In the genomic region with DNA sequence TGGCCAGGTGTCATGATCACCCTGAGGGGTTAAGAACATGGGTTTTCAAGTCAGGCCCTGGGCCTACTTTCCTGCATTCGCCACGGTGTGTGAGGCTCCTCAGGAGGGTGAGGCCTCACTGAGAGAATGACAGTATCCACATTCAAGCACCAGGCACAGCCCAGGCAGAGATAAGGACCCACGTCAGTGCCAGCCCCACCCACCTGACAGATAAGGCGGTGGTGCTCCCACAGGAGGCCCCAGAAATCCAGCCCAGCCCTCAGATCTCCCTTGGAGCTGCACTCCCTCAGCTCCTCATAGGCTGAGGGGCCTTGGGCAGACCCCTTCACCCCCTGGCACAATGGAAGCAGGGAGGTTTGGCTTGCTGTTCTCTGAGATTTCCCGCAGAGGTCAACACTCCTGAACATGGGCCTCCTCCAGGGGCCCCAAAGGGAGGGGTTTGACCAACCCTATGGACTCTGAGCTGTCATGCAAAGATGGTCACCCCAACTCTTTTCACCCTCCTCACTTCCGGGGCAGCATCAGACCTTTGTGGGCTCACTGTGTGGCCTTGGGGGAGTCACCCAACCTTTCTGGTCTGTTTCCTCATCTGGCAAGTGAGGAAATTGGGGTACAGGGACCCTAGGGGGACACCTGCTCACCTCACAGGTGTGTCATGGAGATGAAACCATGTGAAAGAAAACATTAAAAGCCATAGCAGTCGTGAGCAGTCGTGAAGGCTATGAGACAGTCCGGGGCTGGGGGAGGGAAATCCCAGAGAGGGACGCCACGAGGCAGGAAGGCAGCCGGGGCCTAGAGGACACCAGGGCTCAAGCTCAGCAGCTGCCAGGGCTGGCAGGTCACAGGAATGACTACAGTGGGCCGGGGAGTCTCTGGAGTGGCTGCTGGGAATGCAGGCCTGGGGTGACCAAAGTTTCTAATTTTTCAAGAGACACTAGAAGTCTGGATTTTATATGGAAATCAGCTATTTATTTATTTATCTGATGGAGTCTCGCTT, we compare ENCODE assay signal across 13 cellular contexts. TPM values are rescaled to one million over a fixed set of nuclear protein-coding genes. Genes with fewer than 3 reads are reported as not detected.
A peak's percentile ranks its signal among the peaks of the same experiment; 100 is the strongest.
DNase-seq lines count a peak whose midpoint lies in the region; ATAC-seq and TF ChIP-seq lines count a peak whose summit lies in the region.
"Had no signal": no experiment of that assay in that cellular context is flagged by ENCODE, and none has a peak within 500 bp of the region (broad histone marks: within the 10 kb centered on the region; RNA-seq: fewer than 3 reads in every experiment).

No MANE protein-coding gene starts in this region.

- H3K9me3 ChIP-seq in CD8-positive, alpha-beta T cell (ENCODE audit: low read length), result no peaks in the 10 kb centered on the region
- no peaks in the 10 kb centered on the region for H3K9me3 ChIP-seq in Peyer's patch
- H3K9me3 ChIP-seq: esophagus muscularis mucosa had no signal

- no peak for ATAC-seq in CD8-positive, alpha-beta T cell
- ATAC-seq in HG02678 (IDR thresholded peaks at IDR 0.05; ENCODE audit: unreplicated experiment), result no peak
- ATAC-seq: activated CD4-positive, CD25-positive, alpha-beta regulatory T cell treated with anti-CD3 and anti-CD28 coated beads, Interleukin-2, amount 50 U/mL, for 24 hours had no signal

- peak overlapping the region; percentile 91 for H3K27ac Mint-ChIP-seq in CD8-positive, alpha-beta T cell

- no peak for TF ChIP-seq CTCF in CD8-positive, alpha-beta T cell (IDR thresholded peaks at IDR 0.05)
- TF ChIP-seq CTCF in Peyer's patch (IDR thresholded peaks at IDR 0.05) (no peak), fibroblast of pulmonary artery (IDR thresholded peaks at IDR 0.05; ENCODE audit: low read length, missing control alignments) (no peak)

- no peaks in the 10 kb centered on the region for H3K27me3 ChIP-seq in CD8-positive, alpha-beta T cell (ENCODE audit: insufficient read depth, low read length)
- no peaks in the 10 kb centered on the region for H3K27me3 ChIP-seq in Peyer's patch
- H3K27me3 ChIP-seq: esophagus muscularis mucosa had no signal

- H3K4me3 Mint-ChIP-seq in CD8-positive, alpha-beta T cell, result no peak overlapping the region

- H3K27ac ChIP-seq in CD8-positive, alpha-beta T cell (ENCODE audit: low read depth, low read length), result peak overlapping the region; percentile 24
- peak overlapping the region in 3 of 4 donors; percentile 74 to 96 (median 93) for H3K27ac ChIP-seq in Peyer's patch
- H3K27ac ChIP-seq: C4-2B, esophagus muscularis mucosa had no signal

- H3K4me1 ChIP-seq in CD8-positive, alpha-beta T cell (ENCODE audit: insufficient read depth, low read length), result peaks cover 53% of the 10 kb centered on the region
- peaks cover 0 to 35% (median 11%) of the 10 kb centered on the region in 4 donors for H3K4me1 ChIP-seq in Peyer's patch

- no peak overlapping the region for H3K4me3 ChIP-seq in CD8-positive, alpha-beta T cell (ENCODE audit: low read depth, low read length)
- H3K4me3 ChIP-seq in Peyer's patch (peak overlapping the region in 1 of 4 donors; percentile 11), fibroblast of pulmonary artery (replicated peaks; ENCODE audit: low read depth, low read length) (no peak overlapping the region)
- H3K4me3 ChIP-seq: esophagus muscularis mucosa had no signal

- POLR2A ChIA-PET in CD8-positive, alpha-beta T cell (lab: Charles Lee), result no interaction called here

- peak; percentile 95 to 99 for TF ChIP-seq POLR2A in Peyer's patch (IDR thresholded peaks at IDR 0.05)

- no peaks in the 10 kb centered on the region for H3K36me3 Mint-ChIP-seq in CD8-positive, alpha-beta T cell

- H3K27me3 Mint-ChIP-seq in CD8-positive, alpha-beta T cell (ENCODE audit: low read depth), result no peaks in the 10 kb centered on the region

- DNase-seq in CD8-positive, alpha-beta T cell, result no peak
- DNase-seq in Peyer's patch, result peak in 2 of 3 donors; percentile 91
- DNase-seq in fibroblast of pulmonary artery (ENCODE audit: low read depth), result peak; percentile 60
- peak; percentile 50 for DNase-seq in myocyte (ENCODE audit: low read depth)
- DNase-seq in NCI-H2227 treated with DMSO at 0.1 percent for 48 hours (lab: John Stamatoyannopoulos, UW), result no peak
- no peak for DNase-seq in NCI-H748 treated with DMSO at 0.1 percent for 48 hours (lab: John Stamatoyannopoulos, UW)
- no peak for DNase-seq in NCI-H82 treated with DMSO at 0.1 percent for 48 hours (lab: John Stamatoyannopoulos, UW; ENCODE audit: unreplicated experiment)
- DNase-seq: NCI-H1092; stimulated activated CD4-positive, alpha-beta T cell treated with anti-CD3 and anti-CD28 coated beads, Interleukin-12 subunit alpha, Interleukin-12 subunit beta, amount 100 ng/mL, for 4 hours had no signal

- no peaks in the 10 kb centered on the region for H3K9me3 Mint-ChIP-seq in CD8-positive, alpha-beta T cell

- no peaks in the 10 kb centered on the region for H3K36me3 ChIP-seq in CD8-positive, alpha-beta T cell (ENCODE audit: insufficient read depth, low read length)
- H3K36me3 ChIP-seq in Peyer's patch, result no peaks in the 10 kb centered on the region
- H3K36me3 ChIP-seq: esophagus muscularis mucosa had no signal

- intact Hi-C loops in CD8-positive, alpha-beta T cell (cut with DNase I, micrococcal nuclease), result no loop called here

- peaks cover 42% of the 10 kb centered on the region for H3K4me1 Mint-ChIP-seq in CD8-positive, alpha-beta T cell (ENCODE audit: low read depth)

- CTCF ChIA-PET in CD8-positive, alpha-beta T cell (lab: Charles Lee), result no interaction called here

RNA-seq across cellular contexts. Expression of a gene that starts 15.4 kb away (rescaled TPM):
- 1 to 10 TPM in 1 of 2 experiments, under 1 TPM in 1; 0.47 to 1.1 TPM for total RNA-seq in CD8-positive, alpha-beta T cell
- total RNA-seq in Peyer's patch (100 to 1,000 TPM in 3 of 4 donors, 1 to 10 TPM in 1; 1.7 to 152 (median 126) TPM), myocyte (not detected in 2 replicates)
- polyA plus RNA-seq in myocyte (2012), result 0.42 TPM

RNA-seq across cellular contexts. Expression of a gene that starts 24.0 kb away (rescaled TPM):
- 10 to 100 TPM; 32.8 to 35.2 TPM for total RNA-seq in CD8-positive, alpha-beta T cell
- total RNA-seq in Peyer's patch (10 to 100 TPM; 25.2 to 55.3 (median 31.5) TPM), myocyte (60.6 and 76.3 TPM in 2 replicates)
- 41.8 TPM for polyA plus RNA-seq in myocyte (2012)

Comparison
In these comparisons a context has a peak if more than half of its experiments do, and no peak if none do; other contexts are left out.
1. DNase-seq: peak in Peyer's patch (2 of 3), fibroblast of pulmonary artery (single experiment) and myocyte (single experiment); none in CD8-positive, alpha-beta T cell (0 of 7), NCI-H2227 treated with DMSO at 0.1 percent for 48 hours (single experiment), NCI-H748 treated with DMSO at 0.1 percent for 48 hours (single experiment) and NCI-H82 treated with DMSO at 0.1 percent for 48 hours (single experiment).